In genomic region chr10:124598196-124598595, GRCh38 we compare ENCODE assay signal across 18 cellular contexts.
DNase-seq lines count a peak whose midpoint lies in the region; ATAC-seq, FAIRE-seq and TF ChIP-seq lines count a peak whose summit lies in the region.
"Had no signal": no experiment of that assay in that cellular context is flagged by ENCODE, and none has a peak within 500 bp of the region (broad histone marks: within the 10 kb centered on the region; RNA-seq: fewer than 3 reads in every experiment).

No MANE protein-coding gene starts in this region.

- no peak overlapping the region for H2AFZ ChIP-seq in H1 (ENCODE audit: low read length)

- no peaks in the 10 kb centered on the region for H3K27me3 Mint-ChIP-seq in IgD-negative memory B cell

- H3K9me3 ChIP-seq in BLaER1 (peaks cover 17% of the 10 kb centered on the region), H1 (ENCODE audit: insufficient read depth in 2 of 2, low read depth in 1 of 2, low read length in 1 of 2) (no peaks in the 10 kb centered on the region), psoas muscle (no peaks in the 10 kb centered on the region)

- H3K36me3 ChIP-seq in BLaER1 (no peaks in the 10 kb centered on the region), H1 (ENCODE audit: control insufficient read depth in 2 of 4, insufficient read depth in 4 of 4, low read length in 3 of 4) (no peaks in the 10 kb centered on the region), psoas muscle (ENCODE audit: insufficient read depth in 1 of 2, low read depth in 1 of 2) (no peaks in the 10 kb centered on the region)

- no peak overlapping the region for H3K4ac ChIP-seq in H1 (replicated peaks; ENCODE audit: insufficient read length, low read depth, low read length)

- H2BK120ac ChIP-seq in H1 (replicated peaks; ENCODE audit: low read depth, low read length), result no peak overlapping the region

- CTCF ChIA-PET in H1 (lab: Charles Lee; ENCODE audit: partially characterized antibody), result no interaction called here

- no peak for DNase-seq in H1 (ENCODE audit: low read depth in 1 of 2, low spot score in 2 of 2)
- DNase-seq in psoas muscle, result peak; percentile 10 to 39
- DNase-seq in activated gamma-delta T cell treated with Interleukin-2 at 50 U/mL for 16 hours, result no peak
- no peak for DNase-seq in HTR-8/SVneo (ENCODE audit: insufficient read length, low spot score)
- DNase-seq: DMS 273 treated with DMSO at 0.1 percent for 48 hours, DND-41, HFFc6, NCI-H1048, NCI-H1436, NCI-H2029 treated with DMSO at 0.1 percent for 48 hours, NCI-H2171, NCI-H526 had no signal

- H3K23ac ChIP-seq in H1 (ENCODE audit: insufficient read length), result no peak overlapping the region

- H2AK5ac ChIP-seq in H1 (ENCODE audit: low read depth, low read length), result no peak overlapping the region

- H3K9me3 Mint-ChIP-seq in IgD-negative memory B cell, result no peaks in the 10 kb centered on the region
- H3K9me3 Mint-ChIP-seq: HFFc6 had no signal

- WGBS in H1 (ENCODE audit: extremely low coverage in 1 of 2, insufficient coverage in 1 of 2, insufficient read length in 1 of 2, insufficient replicate concordance in 2 of 2, low coverage in 1 of 2, low lambda C conversion rate in 2 of 2, missing lambda C conversion rate in 1 of 2), 2 experiments, result 87% methylated on average over 6 of the region's 6 CpGs; no CpG with 5 or more reads in 1 of the 2 experiments
- 79 to 95% (median 94%) methylated on average over 6 of the region's 6 CpGs for WGBS in psoas muscle, 3 donors

- intact Hi-C loops in psoas muscle (cut with DNase I), result no loop called here

- H3K27ac ChIP-seq in BLaER1, result peak overlapping the region; percentile 77
- H3K27ac ChIP-seq in H1 (ENCODE audit: low read depth, low read length), result no peak overlapping the region
- H3K27ac ChIP-seq in psoas muscle, result no peak overlapping the region
- H3K27ac ChIP-seq: KMS-11 had no signal

- no peak for FAIRE-seq in H1 (lab: Jason Lieb, UNC)
- no peak for FAIRE-seq in HTR-8/SVneo (lab: Jason Lieb, UNC)
- FAIRE-seq: H54 had no signal

- no peak for TF ChIP-seq RAD21 in H1 (IDR thresholded peaks at IDR 0.05 in 1 of 2, conservative IDR thresholded peaks at IDR 0.05 in 1 of 2; ENCODE audit: low read depth in 2 of 2, low read length in 2 of 2)

- H3K79me2 ChIP-seq in H1 (ENCODE audit: control insufficient read depth in 1 of 2, insufficient read depth in 2 of 2, low read length in 2 of 2), result no peaks in the 10 kb centered on the region

- H3K27ac Mint-ChIP-seq in IgD-negative memory B cell, result peak overlapping the region in 2 of 3 donors; percentile 10 to 70
- H3K27ac Mint-ChIP-seq: HFFc6 had no signal

- H3K9ac ChIP-seq in BLaER1 (peak overlapping the region; percentile 46), H1 (replicated peaks in 1 of 4; ENCODE audit: extremely low read depth in 1 of 4, low read depth in 3 of 4, low read length in 3 of 4) (no peak overlapping the region)
- H3K9ac ChIP-seq: KMS-11 had no signal

- peaks cover 12% of the 10 kb centered on the region; the same call in 1 of the 2 replicates for H4K20me1 ChIP-seq in BLaER1
- peaks cover 2 to 8% of the 10 kb centered on the region in 2 experiments for H4K20me1 ChIP-seq in H1 (replicated peaks in 1 of 2; ENCODE audit: control insufficient read depth in 1 of 2, insufficient read depth in 2 of 2, low read length in 2 of 2)

- H3K4me1 Mint-ChIP-seq in IgD-negative memory B cell, result peaks cover 24 to 36% (median 36%) of the 10 kb centered on the region in 3 donors

- no peak overlapping the region for H4K91ac ChIP-seq in H1 (replicated peaks; ENCODE audit: insufficient read length, low read length)

- H4K8ac ChIP-seq in H1 (ENCODE audit: extremely low read depth, insufficient read depth, low read length), result peak overlapping the region; percentile 68; the same call in 1 of the 2 replicates

- no peak for TF ChIP-seq EP300 in H1 (IDR thresholded peaks at IDR 0.05; ENCODE audit: borderline replicate concordance in 1 of 2, low read depth in 2 of 2, low read length in 2 of 2)

- H3K27me3 ChIP-seq in BLaER1, result no peaks in the 10 kb centered on the region
- no peaks in the 10 kb centered on the region; a peak in 2 of 7 replicates for H3K27me3 ChIP-seq in H1 (replicated peaks in 1 of 4; ENCODE audit: control insufficient read depth in 3 of 4, extremely low read depth in 1 of 4, insufficient read depth in 3 of 4, low read length in 3 of 4)
- no peaks in the 10 kb centered on the region for H3K27me3 ChIP-seq in psoas muscle (ENCODE audit: insufficient read depth in 3 of 3, low read length in 2 of 3)

- no peak overlapping the region for H3K56ac ChIP-seq in H1 (replicated peaks; ENCODE audit: insufficient read length, low read depth, low read length)

- H3K4me2 ChIP-seq in BLaER1, result peak overlapping the region; percentile 92
- H3K4me2 ChIP-seq in H1 (ENCODE audit: insufficient read depth in 1 of 2, low read depth in 2 of 2, low read length in 2 of 2), result no peak overlapping the region
- H3K4me2 ChIP-seq: KMS-11 had no signal

- peaks cover 5% of the 10 kb centered on the region for H3K23me2 ChIP-seq in H1 (ENCODE audit: low read depth, low read length)

- POLR2A ChIA-PET in H1 (lab: Charles Lee; ENCODE audit: partially characterized antibody), result no interaction called here

- ATAC-seq in psoas muscle (no peak), esophagus mucosa (no peak)
- ATAC-seq: Panc1 had no signal

- H4K5ac ChIP-seq in H1 (ENCODE audit: insufficient read length, low read depth, low read length), result no peak overlapping the region

- TF ChIP-seq CTCF in H1 (IDR thresholded peaks at IDR 0.05; ENCODE audit: control extremely low read depth in 1 of 3, insufficient read depth in 1 of 3, low read depth in 1 of 3, low read length in 3 of 3) (no peak), psoas muscle (IDR thresholded peaks at IDR 0.05) (no peak)

- no peak overlapping the region for H2BK5ac ChIP-seq in H1 (ENCODE audit: low read depth, low read length)

- 0 out of 2 replicates have a peak, but pooled peaks cover 2% of the 10 kb centered on the region for H3K79me1 ChIP-seq in H1 (ENCODE audit: low read depth, low read length)

- H3K4me1 ChIP-seq in BLaER1, result peaks cover 96% of the 10 kb centered on the region
- no peaks in the 10 kb centered on the region for H3K4me1 ChIP-seq in H1 (replicated peaks in 1 of 4; ENCODE audit: control insufficient read depth in 3 of 4, insufficient read depth in 4 of 4, low read length in 3 of 4)
- H3K4me1 ChIP-seq in psoas muscle, result no peaks in the 10 kb centered on the region

- H3K36me3 Mint-ChIP-seq in IgD-negative memory B cell, result peaks cover 2% of the 10 kb centered on the region

- peak overlapping the region; percentile 36; the same call in 1 of the 2 replicates for H3K4me3 ChIP-seq in BLaER1
- no peak overlapping the region for H3K4me3 ChIP-seq in H1 (ENCODE audit: extremely low read depth in 1 of 4, insufficient read depth in 2 of 4, low read depth in 3 of 4, low read length in 4 of 4)
- no peak overlapping the region for H3K4me3 ChIP-seq in psoas muscle

- no peak overlapping the region for H3K14ac ChIP-seq in H1 (ENCODE audit: insufficient read length)

- no peak overlapping the region for H3K18ac ChIP-seq in H1 (ENCODE audit: extremely low read depth, low read length)

- H2BK20ac ChIP-seq in H1 (ENCODE audit: low read length), result no peak overlapping the region

- no peak for TF ChIP-seq POLR2A in H1 (IDR thresholded peaks at IDR 0.05; ENCODE audit: control extremely low read depth in 1 of 2, low read depth in 2 of 2, low read length in 2 of 2)

- no peak overlapping the region for H2BK15ac ChIP-seq in H1 (ENCODE audit: low read length)

- no peak overlapping the region for H2BK12ac ChIP-seq in H1 (ENCODE audit: low read depth, low read length)

- H3K4me3 Mint-ChIP-seq in IgD-negative memory B cell, result peak overlapping the region in 2 of 4 donors; percentile 28 to 55
- H3K4me3 Mint-ChIP-seq: HFFc6 had no signal

TF ChIP-seq in H1, 55 proteins besides CTCF, POLR2A, EP300 and RAD21:
- TF ChIP-seq TAF7 (optimal IDR thresholded peaks at IDR 0.05; ENCODE audit: borderline replicate concordance, low read depth, low read length) (no peak), SIN3A (conservative IDR thresholded peaks at IDR 0.05 in 1 of 2, IDR thresholded peaks at IDR 0.05 in 1 of 2; ENCODE audit: low read depth in 1 of 2, low read length in 2 of 2) (no peak), SP4 (IDR thresholded peaks at IDR 0.05; ENCODE audit: low read length) (no peak), EGR1 (IDR thresholded peaks at IDR 0.05; ENCODE audit: borderline replicate concordance, low read depth, low read length) (no peak), HDAC6 (IDR thresholded peaks at IDR 0.05; ENCODE audit: low read depth, low read length) (no peak), RXRA (IDR thresholded peaks at IDR 0.05; ENCODE audit: insufficient read depth, low read depth, low read length) (no peak), CTBP2 (IDR thresholded peaks at IDR 0.05; ENCODE audit: borderline replicate concordance, insufficient read depth, insufficient read length, low read length) (no peak), SUZ12 (IDR thresholded peaks at IDR 0.05; ENCODE audit: low read length) (no peak), HDAC2 (IDR thresholded peaks at IDR 0.05; ENCODE audit: borderline replicate concordance in 1 of 2, low read depth in 2 of 2, low read length in 2 of 2) (no peak), ASH2L (IDR thresholded peaks at IDR 0.05; ENCODE audit: low read length) (no peak), TEAD4 (IDR thresholded peaks at IDR 0.05; ENCODE audit: low read depth, low read length) (no peak), CHD2 (IDR thresholded peaks at IDR 0.05; ENCODE audit: low read length) (no peak), BRCA1 (IDR thresholded peaks at IDR 0.05; ENCODE audit: low read depth, low read length) (no peak), BACH1 (IDR thresholded peaks at IDR 0.05; ENCODE audit: low read length) (no peak), JUND (IDR thresholded peaks at IDR 0.05; ENCODE audit: low read length) (no peak)

Comparison
In these comparisons a context has a peak if more than half of its experiments do, and no peak if none do; other contexts are left out.
1. DNase-seq: peak in psoas muscle (2 of 2); none in H1 (0 of 2), activated gamma-delta T cell treated with Interleukin-2 at 50 U/mL for 16 hours (single experiment) and HTR-8/SVneo (single experiment).